34 cellular contexts compared by ENCODE assay signal in genomic region chr3:187540847-187541246, GRCh38.
"Had no signal": no experiment of that assay in that cellular context is flagged by ENCODE, and none has a peak within 500 bp of the region (broad histone marks: within the 10 kb centered on the region; RNA-seq: fewer than 3 reads in every experiment).

No MANE protein-coding gene starts in this region.

- H3K27me3 ChIP-seq: adrenal gland, ascending aorta, brain microvascular endothelial cell, breast epithelium, cardiac muscle cell had no signal

- ATAC-seq: activated naive CD4-positive, alpha-beta T cell treated with anti-CD3 and anti-CD28 coated beads, Interleukin-2, amount 50 U/mL, for 72 hours; activated naive CD8-positive, alpha-beta T cell treated with anti-CD3 and anti-CD28 coated beads, Interleukin-2, amount 50 U/mL, for 24 hours; activated T-cell treated with anti-CD3 and anti-CD28 coated beads, Interleukin-2, amount 50 U/mL, for 4 hours; activated T-cell treated with anti-CD3 and anti-CD28 coated beads, Interleukin-2, amount 50 U/mL, for 72 hours; activated T-helper 17 cell treated with anti-CD3 and anti-CD28 coated beads, Interleukin-2, amount 50 U/mL, for 72 hours; body of pancreas had no signal

- H3K4me3 ChIP-seq: adrenal gland, ascending aorta, body of pancreas, breast epithelium, cardiac muscle cell had no signal

- H3K4me1 ChIP-seq: adrenal gland, ascending aorta, body of pancreas, breast epithelium had no signal

- FAIRE-seq: astrocyte, bronchial epithelial cell had no signal

- DNase-seq: activated effector memory CD4-positive, alpha-beta T cell treated with anti-CD3 and anti-CD28 coated beads, Interleukin-2, amount 50 U/mL, for 16 hours; activated effector memory CD4-positive, alpha-beta T cell treated with Interleukin-2 at 50 U/mL for 16 hours; activated gamma-delta T cell; activated gamma-delta T cell treated with Interleukin-2 at 50 U/mL for 16 hours; activated naive CD4-positive, alpha-beta T cell; activated naive CD4-positive, alpha-beta T cell treated with anti-CD3 and anti-CD28 coated beads for 36 hours; activated naive CD4-positive, alpha-beta T cell treated with anti-CD3 and anti-CD28 coated beads, Interleukin-2, amount 10 ng/mL, durations not matched to agents 7 days and 5 days; activated naive CD4-positive, alpha-beta T cell treated with anti-CD3 and anti-CD28 coated beads, Interleukin-2, amount 50 U/mL, for 16 hours; activated naive CD4-positive, alpha-beta T cell treated with Interleukin-2 at 50 U/mL for 16 hours; activated naive CD8-positive, alpha-beta T cell treated with anti-CD3 and anti-CD28 coated beads for 36 hours; activated naive CD8-positive, alpha-beta T cell treated with anti-CD3 and anti-CD28 coated beads, Interleukin-2, amount 10 ng/mL, durations not matched to agents 7 days and 5 days; activated naive CD8-positive, alpha-beta T cell treated with anti-CD3 and anti-CD28 coated beads, Interleukin-2, amount 50 U/mL, for 24 hours; activated T-cell treated with anti-CD3 and anti-CD28 coated beads, Interleukin-2, amount 50 U/mL, for 1 hour; activated T-cell treated with anti-CD3 and anti-CD28 coated beads, Interleukin-2, amount 50 U/mL, for 24 hours; activated T-cell treated with anti-CD3 and anti-CD28 coated beads, Interleukin-2, amount 50 U/mL, for 4 hours; activated T-cell treated with anti-CD3 and anti-CD28 coated beads, Interleukin-2, amount 50 U/mL, for 48 hours; activated T-cell treated with anti-CD3 and anti-CD28 coated beads, Interleukin-2, amount 50 U/mL, for 72 hours; adrenal gland; amniotic stem cell; amygdala; anterior cingulate cortex; aorta; body of pancreas; brain microvascular endothelial cell; caudate nucleus; central memory CD4-positive, alpha-beta T cell; cerebellar nuclear complex had no signal

- H3K9me3 ChIP-seq: adrenal gland, ascending aorta, body of pancreas, breast epithelium had no signal

- H3K27ac ChIP-seq: adrenal gland, ascending aorta, body of pancreas, brain microvascular endothelial cell, breast epithelium, cardiac muscle cell had no signal

- H3K36me3 ChIP-seq: adrenal gland, ascending aorta, brain microvascular endothelial cell, breast epithelium, cardiac muscle cell had no signal
